Comparison of ENCODE assay signal across 6 cellular contexts in the genomic region with DNA sequence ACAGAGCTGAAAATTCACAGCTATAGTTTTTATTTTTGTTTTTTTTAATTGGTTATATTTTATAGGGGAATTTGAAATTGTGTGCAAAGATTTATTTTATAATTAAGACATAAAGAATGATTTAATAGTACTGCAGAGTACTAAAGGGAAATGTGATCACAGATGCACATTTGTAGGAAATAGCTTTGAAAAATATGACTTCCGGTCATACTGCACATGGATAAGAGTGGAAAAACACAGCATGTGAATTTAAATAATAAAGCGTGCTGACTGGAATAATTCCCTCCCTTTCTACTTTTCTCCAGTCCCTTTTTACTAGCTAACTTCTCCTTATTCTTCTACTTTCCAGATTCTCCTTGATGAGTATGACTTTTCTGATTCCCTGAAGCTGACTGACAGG.
"Had no signal": no experiment of that assay in that cellular context is flagged by ENCODE, and none has a peak within 500 bp of the region (broad histone marks: within the 10 kb centered on the region; RNA-seq: fewer than 3 reads in every experiment).

No MANE protein-coding gene starts in this region.

- H3K9ac ChIP-seq: GM23248 had no signal

- H3K4me3 Mint-ChIP-seq: HFFc6 had no signal

- H3K27ac Mint-ChIP-seq: HFFc6 had no signal

- H3K9me3 Mint-ChIP-seq: HFFc6 had no signal

- H3K9me3 ChIP-seq: HAP-1 had no signal

- H3K36me3 ChIP-seq: HAP-1 had no signal

- H3K4me3 ChIP-seq: GM23248, HAP-1 had no signal

- H3K27ac ChIP-seq: GM23248 had no signal

- DNase-seq: GM23248, GOT3, H7, HFFc6, IMR-90 had no signal
